In the genomic region with DNA sequence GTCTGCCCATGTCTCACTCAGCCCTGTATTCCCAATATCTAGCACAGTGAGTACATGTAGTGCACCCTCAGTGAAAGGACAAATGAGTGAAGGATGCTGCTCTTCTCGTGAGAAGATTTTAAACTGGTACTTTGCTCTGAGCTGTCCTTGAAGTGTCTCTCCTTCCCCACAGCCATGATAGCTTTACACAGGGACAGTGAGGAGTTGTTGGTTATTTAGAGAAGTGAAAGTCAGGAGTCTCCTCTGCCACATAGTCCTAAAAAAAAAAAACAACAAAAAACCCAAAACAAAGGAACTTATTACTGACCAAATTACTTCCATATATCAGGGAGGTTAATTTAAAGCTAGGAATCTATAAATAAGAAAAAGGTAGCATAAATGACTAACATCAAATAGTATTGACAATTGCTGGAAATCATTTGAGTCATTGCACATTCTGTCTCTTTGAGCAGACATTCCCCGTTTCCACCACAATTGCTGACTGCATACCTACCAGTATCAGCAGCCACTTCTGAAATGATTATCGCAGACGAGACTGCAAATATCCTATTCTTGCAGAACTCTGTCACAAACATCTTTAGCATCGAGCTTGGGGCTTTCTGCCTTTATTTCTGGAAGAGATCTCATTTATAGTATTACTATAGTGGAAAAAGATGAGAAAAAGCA, we compare ENCODE assay signal across 8 cellular contexts.
DNase-seq lines count a peak whose midpoint lies in the region; ATAC-seq and TF ChIP-seq lines count a peak whose summit lies in the region.

No MANE protein-coding gene starts in this region.

- ATAC-seq in GM18867 (IDR thresholded peaks at IDR 0.05; ENCODE audit: unreplicated experiment) (peak; percentile 26), HG02852 (IDR thresholded peaks at IDR 0.05; ENCODE audit: unreplicated experiment) (peak; percentile 29), HG02678 (IDR thresholded peaks at IDR 0.05; ENCODE audit: unreplicated experiment) (no peak)
- ATAC-seq in activated CD8-positive, alpha-beta T cell treated with anti-CD3 and anti-CD28 coated beads, Interleukin-2, amount 10 ng/mL, durations not matched to agents 7 days and 5 days = no peak

- H3K4me2 ChIP-seq in hepatocyte = no peak overlapping the region

- no peaks in the 10 kb centered on the region for H3K36me3 ChIP-seq in hepatocyte (replicated peaks; ENCODE audit: insufficient read depth, low read depth)

- no peak overlapping the region for H2AFZ ChIP-seq in hepatocyte

- H3K79me2 ChIP-seq in hepatocyte = no peaks in the 10 kb centered on the region

- peaks cover 32% of the 10 kb centered on the region for H3K4me1 ChIP-seq in hepatocyte (ENCODE audit: insufficient read depth)

- peak overlapping the region; percentile 48 for H3K27ac Mint-ChIP-seq in activated CD8-positive, alpha-beta T cell treated with anti-CD3 and anti-CD28 coated beads, Interleukin-2, amount 10 ng/mL, durations not matched to agents 7 days and 5 days

- no peaks in the 10 kb centered on the region for H3K27me3 Mint-ChIP-seq in activated CD8-positive, alpha-beta T cell treated with anti-CD3 and anti-CD28 coated beads, Interleukin-2, amount 10 ng/mL, durations not matched to agents 7 days and 5 days (ENCODE audit: low read depth)

- peaks cover 64% of the 10 kb centered on the region for H3K4me1 Mint-ChIP-seq in activated CD8-positive, alpha-beta T cell treated with anti-CD3 and anti-CD28 coated beads, Interleukin-2, amount 10 ng/mL, durations not matched to agents 7 days and 5 days (ENCODE audit: low read depth)

- no peak for DNase-seq in activated CD8-positive, alpha-beta T cell treated with anti-CD3 and anti-CD28 coated beads, Interleukin-2, amount 10 ng/mL, durations not matched to agents 7 days and 5 days
- peak; percentile 53 for DNase-seq in stimulated activated CD4-positive, alpha-beta T cell treated with anti-CD3 and anti-CD28 coated beads, Interleukin-1b, Interleukin-23, amount 100 ng/mL, for 48 hours
- no peak for DNase-seq in NCI-H128 (lab: John Stamatoyannopoulos, UW; ENCODE audit: unreplicated experiment)
- DNase-seq in GM20000 (ENCODE audit: low spot score) = no peak
- DNase-seq in hepatocyte (ENCODE audit: low spot score) = no peak

- POLR2A ChIA-PET in activated CD8-positive, alpha-beta T cell treated with anti-CD3 and anti-CD28 coated beads, Interleukin-2, amount 10 ng/mL, durations not matched to agents 7 days and 5 days (lab: Charles Lee) = interaction anchor here (0.6 to 1.5 kb wide), 3 partner anchors 26 to 203 kb away, joined by 3 to 7 read pairs (median 3); no protein-coding TSS in a partner anchor

- H3K36me3 Mint-ChIP-seq in activated CD8-positive, alpha-beta T cell treated with anti-CD3 and anti-CD28 coated beads, Interleukin-2, amount 10 ng/mL, durations not matched to agents 7 days and 5 days (ENCODE audit: low read depth) = peaks cover 14% of the 10 kb centered on the region

- no peak overlapping the region for H3K4me3 ChIP-seq in hepatocyte

- TF ChIP-seq CTCF in GM20000 (IDR thresholded peaks at IDR 0.05; ENCODE audit: extremely low read depth, missing control alignments) (no peak), hepatocyte (IDR thresholded peaks at IDR 0.05; ENCODE audit: poor library complexity) (no peak)

- H3K27me3 ChIP-seq in hepatocyte = no peaks in the 10 kb centered on the region

- 83% methylated on average over 5 of the region's 5 CpGs for WGBS in hepatocyte (ENCODE audit: low lambda C conversion rate, missing lambda C conversion rate)

- H3K9me3 Mint-ChIP-seq in activated CD8-positive, alpha-beta T cell treated with anti-CD3 and anti-CD28 coated beads, Interleukin-2, amount 10 ng/mL, durations not matched to agents 7 days and 5 days (ENCODE audit: insufficient read depth) = peaks cover 7% of the 10 kb centered on the region

- no peaks in the 10 kb centered on the region for H3K9me3 ChIP-seq in hepatocyte (ENCODE audit: low read depth)

- H3K27ac ChIP-seq in hepatocyte = no peak overlapping the region

- H4K20me1 ChIP-seq in hepatocyte (ENCODE audit: insufficient read depth, poor library complexity, severe bottlenecking) = no peaks in the 10 kb centered on the region

- no peak overlapping the region for H3K4me3 Mint-ChIP-seq in activated CD8-positive, alpha-beta T cell treated with anti-CD3 and anti-CD28 coated beads, Interleukin-2, amount 10 ng/mL, durations not matched to agents 7 days and 5 days

- CTCF ChIA-PET in activated CD8-positive, alpha-beta T cell treated with anti-CD3 and anti-CD28 coated beads, Interleukin-2, amount 10 ng/mL, durations not matched to agents 7 days and 5 days (lab: Charles Lee) = interaction anchor here (1.1 to 1.7 kb wide), 4 partner anchors 26 to 50 kb away, joined by 4 to 6 read pairs (median 5); no protein-coding TSS in a partner anchor

- no peaks in the 10 kb centered on the region for H3K9me2 ChIP-seq in hepatocyte (replicated peaks; ENCODE audit: insufficient read depth)

Comparison
In these comparisons a context has a peak if more than half of its experiments do, and no peak if none do; other contexts are left out.
1. ATAC-seq: peak in GM18867 (single experiment) and HG02852 (single experiment); none in activated CD8-positive, alpha-beta T cell treated with anti-CD3 and anti-CD28 coated beads, Interleukin-2, amount 10 ng/mL, durations not matched to agents 7 days and 5 days (single experiment) and HG02678 (single experiment).